ENCODE assay signal across 1 cellular context in the genomic region with DNA sequence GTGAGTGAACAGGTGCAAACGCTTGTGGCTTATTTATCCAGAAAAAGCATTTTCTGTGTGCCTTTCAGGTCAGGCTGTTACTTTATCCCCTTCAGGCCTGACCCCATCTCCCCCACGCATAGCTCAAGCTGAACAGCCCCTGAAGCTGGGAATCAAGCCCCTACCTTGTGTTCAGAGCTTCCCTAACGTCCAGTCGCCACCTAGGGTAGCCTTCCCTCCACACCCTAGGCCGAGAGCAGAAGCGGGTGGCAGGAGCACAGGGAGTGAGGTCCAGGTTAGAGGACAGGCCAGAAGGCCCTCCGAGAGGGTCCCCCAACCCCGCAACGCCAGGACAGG.
TF ChIP-seq lines count a peak whose summit lies in the region.

No MANE protein-coding gene starts in this region.

TF ChIP-seq in SK-N-SH, 30 proteins besides CTCF, POLR2A, EP300 and RAD21:
- TF ChIP-seq TCF12 (IDR thresholded peaks at IDR 0.05) (no peak), POLR2AphosphoS5 (IDR thresholded peaks at IDR 0.05; ENCODE audit: low read depth, low read length) (no peak), MXI1 (IDR thresholded peaks at IDR 0.05; ENCODE audit: low read depth, low read length) (no peak), RCOR1 (IDR thresholded peaks at IDR 0.05; ENCODE audit: low read length) (no peak), TAF1 (IDR thresholded peaks at IDR 0.05; ENCODE audit: borderline replicate concordance, low read depth, low read length) (no peak), RXRA (IDR thresholded peaks at IDR 0.05; ENCODE audit: borderline replicate concordance, low read depth) (no peak), RFX5 (IDR thresholded peaks at IDR 0.05; ENCODE audit: low read length) (no peak), MEF2A (IDR thresholded peaks at IDR 0.05; ENCODE audit: borderline replicate concordance, low read depth) (no peak), FOSL2 (IDR thresholded peaks at IDR 0.05; ENCODE audit: borderline replicate concordance, low read depth) (no peak)
- TF ChIP-seq, protein P1, sequence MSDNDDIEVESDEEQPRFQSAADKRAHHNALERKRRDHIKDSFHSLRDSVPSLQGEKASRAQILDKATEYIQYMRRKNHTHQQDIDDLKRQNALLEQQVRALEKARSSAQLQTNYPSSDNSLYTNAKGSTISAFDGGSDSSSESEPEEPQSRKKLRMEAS (IDR thresholded peaks at IDR 0.05; ENCODE audit: low read depth), result no peak
- TF ChIP-seq, protein P2, sequence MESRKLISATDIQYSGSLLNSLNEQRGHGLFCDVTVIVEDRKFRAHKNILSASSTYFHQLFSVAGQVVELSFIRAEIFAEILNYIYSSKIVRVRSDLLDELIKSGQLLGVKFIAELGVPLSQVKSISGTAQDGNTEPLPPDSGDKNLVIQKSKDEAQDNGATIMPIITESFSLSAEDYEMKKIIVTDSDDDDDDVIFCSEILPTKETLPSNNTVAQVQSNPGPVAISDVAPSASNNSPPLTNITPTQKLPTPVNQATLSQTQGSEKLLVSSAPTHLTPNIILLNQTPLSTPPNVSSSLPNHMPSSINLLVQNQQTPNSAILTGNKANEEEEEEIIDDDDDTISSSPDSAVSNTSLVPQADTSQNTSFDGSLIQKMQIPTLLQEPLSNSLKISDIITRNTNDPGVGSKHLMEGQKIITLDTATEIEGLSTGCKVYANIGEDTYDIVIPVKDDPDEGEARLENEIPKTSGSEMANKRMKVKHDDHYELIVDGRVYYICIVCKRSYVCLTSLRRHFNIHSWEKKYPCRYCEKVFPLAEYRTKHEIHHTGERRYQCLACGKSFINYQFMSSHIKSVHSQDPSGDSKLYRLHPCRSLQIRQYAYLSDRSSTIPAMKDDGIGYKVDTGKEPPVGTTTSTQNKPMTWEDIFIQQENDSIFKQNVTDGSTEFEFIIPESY (IDR thresholded peaks at IDR 0.05; ENCODE audit: borderline replicate concordance, low read depth), result no peak
TF ChIP-seq in SK-N-SH: peak in this region for 0.
